In the genomic region with DNA sequence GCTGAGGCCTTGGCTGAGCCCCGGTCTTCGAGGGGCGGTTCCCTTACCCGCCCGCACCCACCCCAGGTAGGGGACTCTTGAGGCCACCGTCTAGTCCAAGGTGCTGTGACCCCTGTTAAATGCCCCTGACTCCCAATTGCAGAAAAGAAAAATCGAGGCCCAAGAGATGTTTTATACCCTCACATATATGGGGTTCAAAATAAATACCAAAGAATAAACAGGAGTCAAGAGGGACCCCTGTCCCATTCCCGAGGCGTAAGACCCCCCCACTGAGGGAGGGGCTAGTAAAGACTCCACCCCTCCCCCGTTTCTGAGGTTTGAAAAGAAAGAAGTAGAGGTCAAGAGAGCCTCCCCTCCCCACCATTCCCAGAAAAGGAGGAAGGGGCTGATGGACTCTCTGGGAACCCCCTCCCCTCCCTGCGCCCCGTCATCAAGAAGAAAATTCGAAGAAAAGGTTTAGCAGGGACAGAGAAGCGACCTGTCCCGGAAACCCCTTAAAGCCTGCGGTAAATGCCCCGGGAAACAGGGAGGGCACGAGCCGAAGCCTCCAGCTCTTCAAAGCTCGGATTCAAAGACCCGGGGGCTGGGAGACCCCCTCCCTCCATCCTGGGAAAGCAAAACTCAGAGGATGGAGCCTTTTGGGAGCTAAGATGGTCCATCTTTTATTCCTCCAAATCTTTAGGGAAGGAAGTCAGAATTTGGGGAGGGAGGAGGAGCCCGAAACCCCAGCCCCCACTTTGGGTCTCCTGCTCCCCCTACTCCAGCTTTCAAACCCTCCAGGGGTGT, we compare ENCODE assay signal across 8 cellular contexts. TPM values are rescaled to one million over a fixed set of nuclear protein-coding genes. Genes with fewer than 3 reads are reported as not detected.
DNase-seq lines count a peak whose midpoint lies in the region; ATAC-seq and TF ChIP-seq lines count a peak whose summit lies in the region.

No MANE protein-coding gene starts in this region.

- H3K4me1 Mint-ChIP-seq in stimulated activated effector memory CD8-positive, alpha-beta T cell treated with anti-CD3 and anti-CD28 coated beads, Interleukin-12 subunit alpha, Interleukin-12 subunit beta, amount 100 ng/mL, for 72 hours, result peaks cover 24% of the 10 kb centered on the region

- peaks cover 0 to 26% (median 9%) of the 10 kb centered on the region in 4 donors for H3K4me1 ChIP-seq in Peyer's patch

- peak overlapping the region; percentile 42 to 60 (median 53) for H3K4me3 ChIP-seq in Peyer's patch
- peak overlapping the region; percentile 77 for H3K4me3 ChIP-seq in astrocyte of the spinal cord (ENCODE audit: low read depth, low read length)

- peak overlapping the region; percentile 82 for H3K4me3 Mint-ChIP-seq in stimulated activated effector memory CD8-positive, alpha-beta T cell treated with anti-CD3 and anti-CD28 coated beads, Interleukin-12 subunit alpha, Interleukin-12 subunit beta, amount 100 ng/mL, for 72 hours

- H3K27ac Mint-ChIP-seq in stimulated activated effector memory CD8-positive, alpha-beta T cell treated with anti-CD3 and anti-CD28 coated beads, Interleukin-12 subunit alpha, Interleukin-12 subunit beta, amount 100 ng/mL, for 72 hours, result peak overlapping the region; percentile 91

- H3K36me3 ChIP-seq in Peyer's patch, result peaks cover 0 to 4% (median 0%) of the 10 kb centered on the region in 3 donors

- peak; percentile 48 for DNase-seq in stimulated activated CD4-positive, alpha-beta T cell treated with anti-CD3 and anti-CD28 coated beads, Interleukin-4, amount 100 ng/mL, for 1 hour
- DNase-seq in stimulated activated CD4-positive, alpha-beta T cell treated with anti-CD3 and anti-CD28 coated beads, Interleukin-1b, Interleukin-23, amount 100 ng/mL, for 48 hours, result no peak
- DNase-seq in Peyer's patch (peak; percentile 61 to 84 (median 76)), astrocyte of the spinal cord (ENCODE audit: low read depth, low spot score) (no peak), islet precursor cell (peak; percentile 76)
- DNase-seq in stimulated activated effector memory CD8-positive, alpha-beta T cell treated with anti-CD3 and anti-CD28 coated beads, Interleukin-12 subunit alpha, Interleukin-12 subunit beta, amount 100 ng/mL, for 72 hours (ENCODE audit: low spot score in 2 of 2), result peak; percentile 49 to 84

- H3K27ac ChIP-seq in Peyer's patch, result peak overlapping the region; percentile 84 to 96 (median 92)

- ATAC-seq in HG03039 (IDR thresholded peaks at IDR 0.05; ENCODE audit: unreplicated experiment) (peak; percentile 13), GM19035 (IDR thresholded peaks at IDR 0.05; ENCODE audit: unreplicated experiment) (no peak)
- peak; percentile 3 for ATAC-seq in stimulated activated effector memory CD8-positive, alpha-beta T cell treated with anti-CD3 and anti-CD28 coated beads, Interleukin-12 subunit alpha, Interleukin-12 subunit beta, amount 100 ng/mL, for 72 hours

- no peaks in the 10 kb centered on the region for H3K27me3 ChIP-seq in Peyer's patch

- in situ Hi-C loops in astrocyte of the spinal cord (cut with HindIII; ENCODE audit: low sequenced_read_pairs), result no loop called here

- no peaks in the 10 kb centered on the region for H3K9me3 Mint-ChIP-seq in stimulated activated effector memory CD8-positive, alpha-beta T cell treated with anti-CD3 and anti-CD28 coated beads, Interleukin-12 subunit alpha, Interleukin-12 subunit beta, amount 100 ng/mL, for 72 hours

- no peaks in the 10 kb centered on the region for H3K9me3 ChIP-seq in Peyer's patch

- TF ChIP-seq POLR2A in Peyer's patch (IDR thresholded peaks at IDR 0.05), result peak in 1 of 2 donors; percentile 9

- H3K36me3 Mint-ChIP-seq in stimulated activated effector memory CD8-positive, alpha-beta T cell treated with anti-CD3 and anti-CD28 coated beads, Interleukin-12 subunit alpha, Interleukin-12 subunit beta, amount 100 ng/mL, for 72 hours, result peaks cover 18% of the 10 kb centered on the region

- TF ChIP-seq CTCF in Peyer's patch (IDR thresholded peaks at IDR 0.05) (no peak), astrocyte of the spinal cord (IDR thresholded peaks at IDR 0.05; ENCODE audit: low read depth, low read length) (no peak)

RNA-seq across cellular contexts. Expression of a gene that starts 0.7 kb away (rescaled TPM):
- total RNA-seq in Peyer's patch, result 1 to 10 TPM in 3 of 4 donors, not detected in 1; 6.1 to 9.5 (median 8.3) TPM

RNA-seq across cellular contexts. Expression of a gene that starts 11.6 kb away (rescaled TPM):
- total RNA-seq in Peyer's patch, result 10 to 100 TPM in 3 of 4 donors, 1 to 10 TPM in 1; 4.1 to 19.6 (median 16.0) TPM

RNA-seq across cellular contexts. Expression of a gene that starts 21.7 kb away (rescaled TPM):
- 1 to 10 TPM in 3 of 4 donors, not detected in 1; 3.9 to 8.3 (median 8.3) TPM for total RNA-seq in Peyer's patch

RNA-seq across cellular contexts. Expression of a gene that starts 31.0 kb away (rescaled TPM):
- 100 to 1,000 TPM in 1 of 4 donors, 10 to 100 TPM in 3; 54.9 to 109 (median 60.7) TPM for total RNA-seq in Peyer's patch

RNA-seq across cellular contexts. Expression of a gene that starts 51.6 kb away (rescaled TPM):
- 10 to 100 TPM; 19.7 to 45.4 (median 28.2) TPM for total RNA-seq in Peyer's patch

Comparison
In these comparisons a context has a peak if more than half of its experiments do, and no peak if none do; other contexts are left out.
1. DNase-seq: peak in stimulated activated CD4-positive, alpha-beta T cell treated with anti-CD3 and anti-CD28 coated beads, Interleukin-4, amount 100 ng/mL, for 1 hour (single experiment), Peyer's patch (3 of 3), islet precursor cell (single experiment) and stimulated activated effector memory CD8-positive, alpha-beta T cell treated with anti-CD3 and anti-CD28 coated beads, Interleukin-12 subunit alpha, Interleukin-12 subunit beta, amount 100 ng/mL, for 72 hours (2 of 2); none in stimulated activated CD4-positive, alpha-beta T cell treated with anti-CD3 and anti-CD28 coated beads, Interleukin-1b, Interleukin-23, amount 100 ng/mL, for 48 hours (single experiment) and astrocyte of the spinal cord (single experiment).